ENCODE assay signal across 8 cellular contexts in genomic region chr5:95731571-95732554, GRCh38. TPM values are rescaled to one million over a fixed set of nuclear protein-coding genes. Genes with fewer than 3 reads are reported as not detected.
DNase-seq lines count a peak whose midpoint lies in the region; ATAC-seq and TF ChIP-seq lines count a peak whose summit lies in the region.

No MANE protein-coding gene starts in this region.

- H3K4me3 ChIP-seq in BJ (ENCODE audit: low read depth, low read length) (peak overlapping the region; percentile 100), SJCRH30 (peak overlapping the region; percentile 78), astrocyte of the spinal cord (ENCODE audit: low read depth, low read length) (peak overlapping the region; percentile 90), iPS-18a (ENCODE audit: low read length) (peak overlapping the region; percentile 83), skeletal muscle cell (ENCODE audit: low read depth, low read length) (peak overlapping the region; percentile 92)

- CTCF ChIA-PET in BJ (lab: Yijun Ruan, JAX) = interaction anchor here (0.8 to 7.0 kb wide), 4 partner anchors 10 to 109 kb away, joined by 3 to 54 read pairs (median 3); no protein-coding TSS in a partner anchor

- H3K27ac ChIP-seq in SJCRH30 (peak overlapping the region; percentile 99), iPS-18a (ENCODE audit: low read length) (no peak overlapping the region)

- H3K4me1 ChIP-seq in SJCRH30 (peaks cover 22% of the 10 kb centered on the region), iPS-18a (ENCODE audit: control insufficient read depth, low read depth, low read length) (peaks cover 6% of the 10 kb centered on the region)

- peaks cover 1% of the 10 kb centered on the region for H3K36me3 ChIP-seq in BJ (ENCODE audit: control insufficient read depth, insufficient read depth, low read length)
- peaks cover 17% of the 10 kb centered on the region for H3K36me3 ChIP-seq in SJCRH30
- H3K36me3 ChIP-seq in iPS-18a (ENCODE audit: control insufficient read depth, low read depth, low read length) = no peaks in the 10 kb centered on the region

- POLR2A ChIA-PET in BJ (lab: Charles Lee) = interaction anchor here (0.9 kb wide), 1 partner anchor 177 kb away, joined by 3 read pairs; the partner anchor contains the start of genes ARSK and SKIC3

- DNase-seq in BJ (ENCODE audit: low read depth) = no peak
- DNase-seq in SJCRH30 = peak; percentile 73 to 77
- peak; percentile 50 for DNase-seq in astrocyte of the spinal cord (ENCODE audit: low read depth, low spot score)
- DNase-seq in skeletal muscle cell (ENCODE audit: low read depth) = no peak
- no peak for DNase-seq in DMS153 treated with DMSO at 0.1 percent for 48 hours (lab: John Stamatoyannopoulos, UW; ENCODE audit: unreplicated experiment)

- H3K9me3 ChIP-seq in SJCRH30 (replicated peaks) (no peaks in the 10 kb centered on the region), iPS-18a (ENCODE audit: control insufficient read depth, low read depth, low read length) (no peaks in the 10 kb centered on the region)

- no peak for TF ChIP-seq CTCF in BJ (IDR thresholded peaks at IDR 0.05; ENCODE audit: insufficient read depth, low read depth, low read length)
- no peak for TF ChIP-seq CTCF in astrocyte of the spinal cord (IDR thresholded peaks at IDR 0.05; ENCODE audit: low read depth, low read length)

- H3K9ac ChIP-seq in iPS-18a (ENCODE audit: low read length) = peak overlapping the region; percentile 68

- ATAC-seq in GM19025 (IDR thresholded peaks at IDR 0.05; ENCODE audit: low read depth, unreplicated experiment) (peak; percentile 25), HG03196 (IDR thresholded peaks at IDR 0.05; ENCODE audit: unreplicated experiment) (peak; percentile 22)

- in situ Hi-C loops in astrocyte of the spinal cord (cut with HindIII; ENCODE audit: low sequenced_read_pairs) = no loop called here

- no peaks in the 10 kb centered on the region for H3K27me3 ChIP-seq in BJ (ENCODE audit: control insufficient read depth, insufficient read depth, low read length)
- no peaks in the 10 kb centered on the region for H3K27me3 ChIP-seq in SJCRH30
- peaks cover 56% of the 10 kb centered on the region for H3K27me3 ChIP-seq in iPS-18a (ENCODE audit: control insufficient read depth, insufficient read depth, low read length)

RNA-seq across cellular contexts. Expression of gene RHOBTB3, which starts 0.7 kb away (rescaled TPM):
- 288 and 320 TPM in 2 replicates for polyA plus RNA-seq in BJ (2011; rRNA removed)
- 406 and 551 TPM in 2 replicates for polyA minus RNA-seq in BJ (2011; rRNA and poly(A)+ RNA removed)
- total RNA-seq in SJCRH30 (2014; rRNA removed; shearing (Covaris generic)) = 194 and 212 TPM in 2 replicates

RNA-seq across cellular contexts. Expression of gene SPATA9, which starts 49.1 kb away (rescaled TPM):
- 0.53 and 1.0 TPM in 2 replicates for polyA plus RNA-seq in BJ (2011; rRNA removed)
- not detected in 2 replicates for polyA minus RNA-seq in BJ (2011; rRNA and poly(A)+ RNA removed)
- 1.7 and 1.8 TPM in 2 replicates for total RNA-seq in SJCRH30 (2014; rRNA removed; shearing (Covaris generic))

Comparison
In these comparisons a context has a peak if more than half of its experiments do, and no peak if none do; other contexts are left out.
1. DNase-seq: peak in SJCRH30 (2 of 2) and astrocyte of the spinal cord (single experiment); none in BJ (single experiment), skeletal muscle cell (single experiment) and DMS153 treated with DMSO at 0.1 percent for 48 hours (single experiment).
2. Peak in every context shown above with its lines, with median percentiles within 50 percentile points of each other: H3K4me3 ChIP-seq.